Comparison of ENCODE assay signal across 9 cellular contexts in the genomic region with DNA sequence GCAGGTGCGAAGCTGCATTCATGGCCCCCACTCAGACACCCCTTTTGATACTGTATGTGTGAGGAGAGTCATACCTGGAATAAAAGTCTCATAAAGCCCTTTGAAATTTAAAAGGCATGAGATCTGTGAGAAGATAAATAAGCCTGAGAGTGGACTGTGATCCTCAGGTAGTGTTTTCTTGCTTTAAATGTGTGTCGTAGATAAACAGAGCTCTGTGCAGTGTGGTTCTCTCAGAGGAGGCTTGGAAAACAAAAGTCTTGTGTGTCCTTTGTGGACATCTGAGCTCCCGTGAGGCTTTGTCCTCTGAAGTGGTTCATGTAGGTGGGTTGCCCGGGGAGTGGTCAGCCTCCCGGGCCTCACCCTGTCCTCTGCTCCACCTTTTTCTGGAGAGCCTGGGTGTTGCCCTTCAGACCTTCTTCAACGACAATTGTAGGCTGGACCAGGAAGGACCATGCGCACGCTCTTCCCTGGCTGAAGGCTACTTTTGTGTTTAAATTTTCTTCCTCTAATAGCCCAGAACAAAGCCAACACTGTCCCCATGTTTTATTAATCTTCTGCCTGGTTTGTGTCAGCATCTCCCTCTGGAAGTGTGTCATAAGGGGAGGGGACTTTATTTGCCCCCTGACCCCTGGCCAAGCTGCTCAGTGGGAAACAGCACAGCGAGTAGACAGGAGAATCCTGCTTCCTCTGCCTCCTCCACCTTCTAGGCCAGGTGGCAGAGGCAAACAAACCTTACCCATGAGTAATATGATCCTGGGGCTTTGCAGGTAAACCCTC.
DNase-seq lines count a peak whose midpoint lies in the region; ATAC-seq, FAIRE-seq and TF ChIP-seq lines count a peak whose summit lies in the region.
"Had no signal": no experiment of that assay in that cellular context is flagged by ENCODE, and none has a peak within 500 bp of the region (broad histone marks: within the 10 kb centered on the region; RNA-seq: fewer than 3 reads in every experiment).

No MANE protein-coding gene starts in this region.

- ATAC-seq in activated T-cell treated with anti-CD3 and anti-CD28 coated beads, Interleukin-2, amount 50 U/mL, for 72 hours (replicated peaks in 1 of 2), result peak; percentile 47 to 55

- no TSS peak for BruUV-seq in OCI-LY7 (replicated peaks; lab: Mats Ljungman, UMichigan)

- H3K27me3 ChIP-seq in thymus (ENCODE audit: control insufficient read depth, insufficient read depth), result no peaks in the 10 kb centered on the region

- H3K79me2 ChIP-seq in OCI-LY7 (ENCODE audit: insufficient read depth, low read depth, low read length), result peaks cover 4% of the 10 kb centered on the region; the same call in 1 of the 2 replicates

- H3K4me3 Mint-ChIP-seq in activated T-cell treated with anti-CD3 and anti-CD28 coated beads, Interleukin-2, amount 50 U/mL, for 72 hours, result peak overlapping the region; percentile 58 to 59

- H3K4me1 ChIP-seq in OCI-LY7 (ENCODE audit: insufficient read depth, low read length, poor library complexity, severe bottlenecking), result peaks cover 47% of the 10 kb centered on the region
- H3K4me1 ChIP-seq in kidney (ENCODE audit: control insufficient read depth in 1 of 2, insufficient read depth in 1 of 2, low read depth in 1 of 2, low read length in 2 of 2), result peaks cover 29 to 32% of the 10 kb centered on the region in 2 donors
- H3K4me1 ChIP-seq in thymus (ENCODE audit: control insufficient read depth, insufficient read depth, low read length), result peaks cover 32% of the 10 kb centered on the region

- H3K36me3 ChIP-seq in OCI-LY7 (ENCODE audit: insufficient read depth, low read length) (peaks cover 23% of the 10 kb centered on the region), kidney (ENCODE audit: control insufficient read depth in 1 of 2, insufficient read depth in 2 of 2, low read length in 2 of 2) (no peaks in the 10 kb centered on the region), thymus (ENCODE audit: control insufficient read depth, insufficient read depth) (peaks cover 15% of the 10 kb centered on the region)

- H3K9me2 ChIP-seq in OCI-LY7 (ENCODE audit: insufficient read depth, low read length), result no peaks in the 10 kb centered on the region

- peak overlapping the region; percentile 33 to 68 for H3K9ac ChIP-seq in kidney (ENCODE audit: low read length in 2 of 2)

- peak overlapping the region; percentile 50 for H3K4me2 ChIP-seq in OCI-LY7 (ENCODE audit: low read length)

- no peaks in the 10 kb centered on the region for H3K27me3 Mint-ChIP-seq in activated T-cell treated with anti-CD3 and anti-CD28 coated beads, Interleukin-2, amount 50 U/mL, for 72 hours (ENCODE audit: low read depth)

- peaks cover 40% of the 10 kb centered on the region for H3K4me1 Mint-ChIP-seq in activated T-cell treated with anti-CD3 and anti-CD28 coated beads, Interleukin-2, amount 50 U/mL, for 72 hours (ENCODE audit: low read depth)

- no peak overlapping the region for H2AFZ ChIP-seq in OCI-LY7 (ENCODE audit: low read length)

- CTCF ChIA-PET in OCI-LY7 (lab: Charles Lee; ENCODE audit: unreplicated experiment), result interaction anchor here (0.7 kb wide), 1 partner anchor 1334 kb away, joined by 3 read pairs; no protein-coding TSS in a partner anchor

- TF ChIP-seq CTCF in OCI-LY7 (conservative IDR thresholded peaks at IDR 0.05; ENCODE audit: low read length), result no peak
- TF ChIP-seq CTCF in kidney (IDR thresholded peaks at IDR 0.05; ENCODE audit: borderline replicate concordance, extremely low read depth, insufficient read depth), result no peak

- peaks cover 0 to 7% of the 10 kb centered on the region in 2 donors for H3K36me3 Mint-ChIP-seq in activated T-cell treated with anti-CD3 and anti-CD28 coated beads, Interleukin-2, amount 50 U/mL, for 72 hours (ENCODE audit: insufficient read depth in 2 of 2)

- no peaks in the 10 kb centered on the region for H4K20me1 ChIP-seq in OCI-LY7 (ENCODE audit: insufficient read depth, low read length)

- intact Hi-C loops in OCI-LY7 (cut with micrococcal nuclease; ENCODE audit: unreplicated experiment), result no loop called here
- intact Hi-C loops in kidney (cut with DNase I), result no loop called here

- H3K4me3 ChIP-seq in OCI-LY7 (ENCODE audit: low read depth, low read length, poor library complexity, severe bottlenecking), result no peak overlapping the region
- H3K4me3 ChIP-seq in kidney (ENCODE audit: low read length in 2 of 2), result no peak overlapping the region
- H3K4me3 ChIP-seq in thymus (ENCODE audit: low read length), result no peak overlapping the region

- H3K9me3 ChIP-seq in OCI-LY7 (ENCODE audit: low read length), result no peaks in the 10 kb centered on the region
- no peaks in the 10 kb centered on the region for H3K9me3 ChIP-seq in kidney (ENCODE audit: control insufficient read depth in 1 of 2, low read length in 2 of 2)
- H3K9me3 ChIP-seq in thymus (ENCODE audit: control insufficient read depth), result no peaks in the 10 kb centered on the region

- FAIRE-seq in kidney (lab: Jason Lieb, UNC), result no peak
- FAIRE-seq: TTC549 had no signal

- H3K27ac ChIP-seq in OCI-LY7 (ENCODE audit: low read depth, low read length, poor library complexity, severe bottlenecking), result peak overlapping the region; percentile 36
- H3K27ac ChIP-seq in kidney (ENCODE audit: low read depth in 2 of 2, low read length in 2 of 2), result peak overlapping the region; percentile 65 to 89
- H3K27ac ChIP-seq in thymus (ENCODE audit: low read depth), result peak overlapping the region; percentile 49

- POLR2A ChIA-PET in OCI-LY7 (lab: Charles Lee), result interaction anchor here (1.3 kb wide), 1 partner anchor 11 kb away, joined by 4 read pairs; no protein-coding TSS in a partner anchor

- H3K9me3 Mint-ChIP-seq in activated T-cell treated with anti-CD3 and anti-CD28 coated beads, Interleukin-2, amount 50 U/mL, for 72 hours, result no peaks in the 10 kb centered on the region

- DNase-seq in activated T-cell treated with anti-CD3 and anti-CD28 coated beads, Interleukin-2, amount 50 U/mL, for 72 hours, result no peak
- no peak for DNase-seq in activated T-cell treated with anti-CD3 and anti-CD28 coated beads, Interleukin-2, amount 50 U/mL, for 48 hours
- DNase-seq in OCI-LY7 (ENCODE audit: low spot score) (no peak), kidney (no peak), T-helper 9 cell (no peak), AG08395 (ENCODE audit: low spot score) (no peak), NCI-H1930 (lab: John Stamatoyannopoulos, UW) (no peak)

- H3K27ac Mint-ChIP-seq in activated T-cell treated with anti-CD3 and anti-CD28 coated beads, Interleukin-2, amount 50 U/mL, for 72 hours, result no peak overlapping the region

- WGBS in thymus, result 52% methylated on average over 9 of the region's 9 CpGs
